Comparison of ENCODE assay signal across 11 cellular contexts in the genomic region with DNA sequence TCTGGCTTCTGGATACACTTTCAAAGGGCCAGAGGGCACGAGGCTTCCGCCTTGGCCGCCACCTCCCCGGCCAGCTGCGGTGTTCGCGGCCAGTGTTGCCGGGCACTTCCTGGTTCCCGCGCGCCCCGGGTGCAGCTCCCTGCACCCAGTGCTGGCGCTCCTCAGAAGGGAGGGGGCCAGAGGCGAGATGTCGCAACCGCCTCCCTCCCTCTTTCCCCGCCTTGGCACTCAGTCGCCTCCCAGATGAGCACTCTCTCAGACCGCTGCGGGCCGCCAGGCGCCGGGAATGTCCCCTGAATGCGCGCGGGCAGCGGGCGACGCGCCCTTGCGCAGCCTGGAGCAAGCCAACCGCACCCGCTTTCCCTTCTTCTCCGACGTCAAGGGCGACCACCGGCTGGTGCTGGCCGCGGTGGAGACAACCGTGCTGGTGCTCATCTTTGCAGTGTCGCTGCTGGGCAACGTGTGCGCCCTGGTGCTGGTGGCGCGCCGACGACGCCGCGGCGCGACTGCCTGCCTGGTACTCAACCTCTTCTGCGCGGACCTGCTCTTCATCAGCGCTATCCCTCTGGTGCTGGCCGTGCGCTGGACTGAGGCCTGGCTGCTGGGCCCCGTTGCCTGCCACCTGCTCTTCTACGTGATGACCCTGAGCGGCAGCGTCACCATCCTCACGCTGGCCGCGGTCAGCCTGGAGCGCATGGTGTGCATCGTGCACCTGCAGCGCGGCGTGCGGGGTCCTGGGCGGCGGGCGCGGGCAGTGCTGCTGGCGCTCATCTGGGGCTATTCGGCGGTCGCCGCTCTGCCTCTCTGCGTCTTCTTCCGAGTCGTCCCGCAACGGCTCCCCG. TPM values are rescaled to one million over a fixed set of nuclear protein-coding genes. Genes with fewer than 3 reads are reported as not detected.
DNase-seq lines count a peak whose midpoint lies in the region; ATAC-seq and TF ChIP-seq lines count a peak whose summit lies in the region.
"Had no signal": no experiment of that assay in that cellular context is flagged by ENCODE, and none has a peak within 500 bp of the region (broad histone marks: within the 10 kb centered on the region; RNA-seq: fewer than 3 reads in every experiment).

A gene (plus strand): TSS at position 231 of the 842 bp plus-strand sequence. CDS start 56 bp downstream, at position 287.

- H3K9me3 ChIP-seq in colonic mucosa = no peaks in the 10 kb centered on the region
- no peaks in the 10 kb centered on the region for H3K9me3 ChIP-seq in mesenchymal stem cell (ENCODE audit: control insufficient read depth, low read length)
- no peaks in the 10 kb centered on the region for H3K9me3 ChIP-seq in transverse colon
- H3K9me3 ChIP-seq: BE2C had no signal

- no peaks in the 10 kb centered on the region for H3K27me3 ChIP-seq in colonic mucosa
- H3K27me3 ChIP-seq in mesenchymal stem cell (ENCODE audit: control insufficient read depth in 1 of 2, insufficient read depth in 1 of 2, low read length in 2 of 2) = peaks cover 75 to 87% of the 10 kb centered on the region in 2 experiments
- H3K27me3 ChIP-seq in transverse colon = peaks cover 52% of the 10 kb centered on the region

- H2BK12ac ChIP-seq in mesenchymal stem cell (ENCODE audit: low read length in 2 of 2) = no peak within 1 kb of the TSS

- no peak within 1 kb of the TSS for H3K18ac ChIP-seq in mesenchymal stem cell (ENCODE audit: low read depth in 1 of 2, low read length in 2 of 2)

- H2BK5ac ChIP-seq in mesenchymal stem cell (ENCODE audit: low read depth, low read length, poor library complexity, severe bottlenecking) = no peak within 1 kb of the TSS

- no peak within 1 kb of the TSS for H3K4ac ChIP-seq in mesenchymal stem cell (ENCODE audit: low read depth in 1 of 2, low read length in 2 of 2)

- H4K91ac ChIP-seq in mesenchymal stem cell (ENCODE audit: low read length) = peak within 1 kb of the TSS; percentile 65

- H3K27ac ChIP-seq in colonic mucosa (peak within 1 kb of the TSS; percentile 42), mesenchymal stem cell (ENCODE audit: low read length, poor library complexity, severe bottlenecking) (no peak within 1 kb of the TSS), transverse colon (peak within 1 kb of the TSS in 3 of 4 donors; percentile 2 to 58 (median 24))
- H3K27ac ChIP-seq: SK-N-MC had no signal

- in situ Hi-C loops in transverse colon (cut with MboI; ENCODE audit: low pct_ligation_motif_present in 1 of 4, low pct_unique_long_range_greater_than_20kb in 1 of 4, low sequenced_read_pairs in 3 of 4) = no loop called here

- no peak for TF ChIP-seq EP300 in transverse colon (IDR thresholded peaks at IDR 0.05; ENCODE audit: low read depth)

- no peak for ATAC-seq in HG03460 (IDR thresholded peaks at IDR 0.05; ENCODE audit: unreplicated experiment)
- ATAC-seq in HG03045 (IDR thresholded peaks at IDR 0.05; ENCODE audit: unreplicated experiment) = no peak
- ATAC-seq: HCT116 had no signal

- H3K36me3 ChIP-seq in colonic mucosa = no peaks in the 10 kb centered on the region
- no peaks in the 10 kb centered on the region for H3K36me3 ChIP-seq in mesenchymal stem cell (ENCODE audit: control insufficient read depth in 1 of 2, insufficient read depth in 2 of 2, low read depth in 1 of 2, low read length in 2 of 2)
- no peaks in the 10 kb centered on the region for H3K36me3 ChIP-seq in transverse colon
- H3K36me3 ChIP-seq: BE2C had no signal

- TF ChIP-seq CTCF in colonic mucosa (IDR thresholded peaks at IDR 0.05) = no peak
- TF ChIP-seq CTCF in transverse colon (IDR thresholded peaks at IDR 0.05) = no peak

- no peak within 1 kb of the TSS for H2AK5ac ChIP-seq in mesenchymal stem cell (ENCODE audit: low read length, severe bottlenecking)

- peak; percentile 25 for DNase-seq in NCI-H510A treated with DMSO at 0.1 percent for 48 hours (lab: John Stamatoyannopoulos, UW)
- DNase-seq in NCI-H510A (lab: John Stamatoyannopoulos, UW) = no peak
- peak; percentile 75 for DNase-seq in colonic mucosa
- peak; percentile 8 for DNase-seq in mesenchymal stem cell
- DNase-seq in transverse colon = peak; percentile 58
- no peak for DNase-seq in stimulated activated CD4-positive, alpha-beta T cell treated with anti-CD3 and anti-CD28 coated beads, Interleukin-4, amount 100 ng/mL, for 4 hours
- DNase-seq: BE2C had no signal

- H2BK120ac ChIP-seq in mesenchymal stem cell (ENCODE audit: low read depth, low read length) = no peak within 1 kb of the TSS

- H3K9ac ChIP-seq in colonic mucosa (ENCODE audit: low read depth in 2 of 2, low read length in 2 of 2) (peak within 1 kb of the TSS; percentile 37 to 51), mesenchymal stem cell (ENCODE audit: low read length) (no peak within 1 kb of the TSS)

- no peaks in the 10 kb centered on the region for H3K79me1 ChIP-seq in mesenchymal stem cell (replicated peaks; ENCODE audit: low read length, poor library complexity, severe bottlenecking)

- TF ChIP-seq POLR2A in transverse colon (IDR thresholded peaks at IDR 0.05) = peak; percentile 33

- H3K14ac ChIP-seq in mesenchymal stem cell (ENCODE audit: low read length in 2 of 2) = no peak within 1 kb of the TSS

- no peak within 1 kb of the TSS for H3K23ac ChIP-seq in mesenchymal stem cell (ENCODE audit: low read length in 2 of 2)

- H4K8ac ChIP-seq in mesenchymal stem cell (ENCODE audit: low read length) = no peak within 1 kb of the TSS

- H3K4me1 ChIP-seq in colonic mucosa (no peaks in the 10 kb centered on the region), mesenchymal stem cell (ENCODE audit: control insufficient read depth, insufficient read depth, low read depth, low read length) (peaks cover 11% of the 10 kb centered on the region), transverse colon (peaks cover 0 to 20% (median 6%) of the 10 kb centered on the region in 4 donors)
- H3K4me1 ChIP-seq: BE2C had no signal

- intact Hi-C loops in colonic mucosa (cut with DNase I) (no loop called here), transverse colon (cut with DNase I; ENCODE audit: low total_unique reads) (no loop called here)

- H3K4me3 ChIP-seq in colonic mucosa (peak within 1 kb of the TSS; percentile 37), mesenchymal stem cell (ENCODE audit: insufficient read depth in 1 of 2, low read depth in 1 of 2, low read length in 2 of 2) (peak within 1 kb of the TSS; percentile 20 to 41), transverse colon (peak within 1 kb of the TSS in 3 of 4 donors; percentile 7 to 50 (median 36))
- H3K4me3 ChIP-seq: SK-N-MC had no signal

- no peak within 1 kb of the TSS for H2BK15ac ChIP-seq in mesenchymal stem cell (ENCODE audit: low read depth, poor library complexity, severe bottlenecking)

- no peak within 1 kb of the TSS for H2AFZ ChIP-seq in mesenchymal stem cell (ENCODE audit: low read depth, low read length)

- peak within 1 kb of the TSS; percentile 79 for H3K4me2 ChIP-seq in mesenchymal stem cell (ENCODE audit: low read length, poor library complexity, severe bottlenecking)

- WGBS in mesenchymal stem cell = 2% methylated on average over 76 of the region's 85 CpGs
- 6% methylated on average over 48 of the region's 85 CpGs; no CpG with 5 or more reads in 1 of the 2 donors for WGBS in transverse colon (ENCODE audit: low coverage in 1 of 2), 2 donors

RNA-seq across cellular contexts. Expression of the gene that starts here (rescaled TPM):
- 10 to 100 TPM; 44.2 to 48.2 TPM for total RNA-seq in colonic mucosa
- polyA plus RNA-seq in mesenchymal stem cell (2013, experiment 1 of 2) = not detected
- polyA plus RNA-seq in mesenchymal stem cell (2013, experiment 2 of 2) = not detected
- total RNA-seq in transverse colon = 10 to 100 TPM in 3 of 4 donors, under 1 TPM in 1; 0.75 to 17.1 (median 12.9) TPM

Comparison
In these comparisons a context has a peak if more than half of its experiments do, and no peak if none do; other contexts are left out.
1. DNase-seq: peak in NCI-H510A treated with DMSO at 0.1 percent for 48 hours (single experiment), colonic mucosa (single experiment), mesenchymal stem cell (single experiment) and transverse colon (single experiment); none in NCI-H510A (single experiment) and stimulated activated CD4-positive, alpha-beta T cell treated with anti-CD3 and anti-CD28 coated beads, Interleukin-4, amount 100 ng/mL, for 4 hours (0 of 2).
2. Peak in every context shown above with its lines, with median percentiles within 50 percentile points of each other: H3K4me3 ChIP-seq.